In genomic region chr1:15332525-15332924, GRCh38 we compare ENCODE assay signal across 18 cellular contexts.
DNase-seq lines count a peak whose midpoint lies in the region; ATAC-seq lines count a peak whose summit lies in the region.
"Had no signal": no experiment of that assay in that cellular context is flagged by ENCODE, and none has a peak within 500 bp of the region (broad histone marks: within the 10 kb centered on the region; RNA-seq: fewer than 3 reads in every experiment).

No MANE protein-coding gene starts in this region.

- no peaks in the 10 kb centered on the region for H3K9me3 ChIP-seq in mesenchymal stem cell (ENCODE audit: control insufficient read depth, low read length)
- H3K9me3 ChIP-seq: BE2C, HAP-1 had no signal

- no peak overlapping the region for H4K91ac ChIP-seq in mesenchymal stem cell (ENCODE audit: low read length)

- H3K4me3 Mint-ChIP-seq in dendritic cell treated with granulocyte-macrophage colony-stimulating factor and Interleukin-4, amounts not matched to agents 40 ng/mL and 50 ng/mL, for 4 days, result no peak overlapping the region
- H3K4me3 Mint-ChIP-seq: CD4-positive, CD25-positive, alpha-beta regulatory T cell; CD8-positive, alpha-beta memory T cell had no signal

- intact Hi-C loops in dendritic cell treated with granulocyte-macrophage colony-stimulating factor and Interleukin-4, amounts not matched to agents 40 ng/mL and 50 ng/mL, for 4 days (cut with micrococcal nuclease), result no loop called here
- intact Hi-C loops in Right ventricle myocardium superior (cut with DNase I), result no loop called here

- 92% methylated on average over 4 of the region's 4 CpGs for WGBS in mesenchymal stem cell

- no peak overlapping the region for H2BK12ac ChIP-seq in mesenchymal stem cell (ENCODE audit: low read length in 2 of 2)

- no peak overlapping the region for H3K4me2 ChIP-seq in mesenchymal stem cell (ENCODE audit: low read length, poor library complexity, severe bottlenecking)

- peaks cover 24% of the 10 kb centered on the region for H3K27me3 Mint-ChIP-seq in dendritic cell treated with granulocyte-macrophage colony-stimulating factor and Interleukin-4, amounts not matched to agents 40 ng/mL and 50 ng/mL, for 4 days
- H3K27me3 Mint-ChIP-seq: CD4-positive, CD25-positive, alpha-beta regulatory T cell had no signal

- peaks cover 13% of the 10 kb centered on the region for H3K36me3 Mint-ChIP-seq in dendritic cell treated with granulocyte-macrophage colony-stimulating factor and Interleukin-4, amounts not matched to agents 40 ng/mL and 50 ng/mL, for 4 days (ENCODE audit: low read depth)
- H3K36me3 Mint-ChIP-seq: CD4-positive, CD25-positive, alpha-beta regulatory T cell; CD8-positive, alpha-beta memory T cell had no signal

- H3K79me1 ChIP-seq in mesenchymal stem cell (replicated peaks; ENCODE audit: low read length, poor library complexity, severe bottlenecking), result no peaks in the 10 kb centered on the region

- peaks cover 6% of the 10 kb centered on the region for H3K9me3 Mint-ChIP-seq in dendritic cell treated with granulocyte-macrophage colony-stimulating factor and Interleukin-4, amounts not matched to agents 40 ng/mL and 50 ng/mL, for 4 days
- H3K9me3 Mint-ChIP-seq: CD8-positive, alpha-beta memory T cell had no signal

- H2AFZ ChIP-seq in mesenchymal stem cell (ENCODE audit: low read depth, low read length), result no peak overlapping the region
- H2AFZ ChIP-seq: GM23248 had no signal

- peaks cover 85% of the 10 kb centered on the region for H3K4me1 Mint-ChIP-seq in dendritic cell treated with granulocyte-macrophage colony-stimulating factor and Interleukin-4, amounts not matched to agents 40 ng/mL and 50 ng/mL, for 4 days (ENCODE audit: low read depth)
- H3K4me1 Mint-ChIP-seq: CD4-positive, CD25-positive, alpha-beta regulatory T cell; CD8-positive, alpha-beta memory T cell had no signal

- DNase-seq in M059J (ENCODE audit: low read depth) (peak; percentile 50), mesenchymal stem cell (peak; percentile 29), RKO (ENCODE audit: low spot score) (no peak), SHP77 treated with DMSO at 0.1 percent for 48 hours (lab: John Stamatoyannopoulos, UW) (no peak), Right ventricle myocardium superior (no peak)
- DNase-seq: ACHN; BE2C; C1 segment of cervical spinal cord; CD4-positive, CD25-positive, alpha-beta regulatory T cell; CD8-positive, alpha-beta memory T cell; COR-L47; DMS 273 treated with DMSO at 0.1 percent for 48 hours; DMS53; DND-41; GM23248 had no signal

- H2BK120ac ChIP-seq in mesenchymal stem cell (ENCODE audit: low read depth, low read length), result no peak overlapping the region

- no peak for ATAC-seq in Right ventricle myocardium superior (ENCODE audit: poor library complexity)

- no peak overlapping the region for H3K4ac ChIP-seq in mesenchymal stem cell (ENCODE audit: low read depth in 1 of 2, low read length in 2 of 2)

- no peak overlapping the region for H3K14ac ChIP-seq in mesenchymal stem cell (ENCODE audit: low read length in 2 of 2)

- peaks cover 12% of the 10 kb centered on the region for H3K4me1 ChIP-seq in mesenchymal stem cell (ENCODE audit: control insufficient read depth, insufficient read depth, low read depth, low read length)
- H3K4me1 ChIP-seq: BE2C, HAP-1 had no signal

- no peak overlapping the region for H3K27ac ChIP-seq in mesenchymal stem cell (ENCODE audit: low read length, poor library complexity, severe bottlenecking)
- H3K27ac ChIP-seq: GM23248, HL-60 had no signal

- no peak overlapping the region for H2BK5ac ChIP-seq in mesenchymal stem cell (ENCODE audit: low read depth, low read length, poor library complexity, severe bottlenecking)

- peaks cover 0 to 18% of the 10 kb centered on the region in 2 experiments for H3K27me3 ChIP-seq in mesenchymal stem cell (ENCODE audit: control insufficient read depth in 1 of 2, insufficient read depth in 1 of 2, low read length in 2 of 2)
- H3K27me3 ChIP-seq: BE2C had no signal

- H2BK15ac ChIP-seq in mesenchymal stem cell (ENCODE audit: low read depth, poor library complexity, severe bottlenecking), result no peak overlapping the region

- peak overlapping the region; percentile 55 for H3K27ac Mint-ChIP-seq in dendritic cell treated with granulocyte-macrophage colony-stimulating factor and Interleukin-4, amounts not matched to agents 40 ng/mL and 50 ng/mL, for 4 days
- H3K27ac Mint-ChIP-seq: CD4-positive, CD25-positive, alpha-beta regulatory T cell had no signal

- H3K9ac ChIP-seq in mesenchymal stem cell (ENCODE audit: low read length), result no peak overlapping the region
- H3K9ac ChIP-seq: GM23248 had no signal

- H3K18ac ChIP-seq in mesenchymal stem cell (ENCODE audit: low read depth in 1 of 2, low read length in 2 of 2), result no peak overlapping the region

- H3K23ac ChIP-seq in mesenchymal stem cell (ENCODE audit: low read length in 2 of 2), result no peak overlapping the region

- no peak overlapping the region for H3K4me3 ChIP-seq in mesenchymal stem cell (ENCODE audit: insufficient read depth in 1 of 2, low read depth in 1 of 2, low read length in 2 of 2)
- H3K4me3 ChIP-seq: GM23248, HAP-1 had no signal

- H3K36me3 ChIP-seq in mesenchymal stem cell (ENCODE audit: control insufficient read depth in 1 of 2, insufficient read depth in 2 of 2, low read depth in 1 of 2, low read length in 2 of 2), result no peaks in the 10 kb centered on the region
- H3K36me3 ChIP-seq: BE2C, HAP-1 had no signal

- no peak overlapping the region for H2AK5ac ChIP-seq in mesenchymal stem cell (ENCODE audit: low read length, severe bottlenecking)

- no peak overlapping the region for H4K8ac ChIP-seq in mesenchymal stem cell (ENCODE audit: low read length)

Comparison
In these comparisons a context has a peak if more than half of its experiments do, and no peak if none do; other contexts are left out.
1. DNase-seq: peak in M059J (single experiment) and mesenchymal stem cell (single experiment); none in RKO (single experiment), SHP77 treated with DMSO at 0.1 percent for 48 hours (single experiment) and Right ventricle myocardium superior (single experiment).